20 cellular contexts compared by ENCODE assay signal in the genomic region with DNA sequence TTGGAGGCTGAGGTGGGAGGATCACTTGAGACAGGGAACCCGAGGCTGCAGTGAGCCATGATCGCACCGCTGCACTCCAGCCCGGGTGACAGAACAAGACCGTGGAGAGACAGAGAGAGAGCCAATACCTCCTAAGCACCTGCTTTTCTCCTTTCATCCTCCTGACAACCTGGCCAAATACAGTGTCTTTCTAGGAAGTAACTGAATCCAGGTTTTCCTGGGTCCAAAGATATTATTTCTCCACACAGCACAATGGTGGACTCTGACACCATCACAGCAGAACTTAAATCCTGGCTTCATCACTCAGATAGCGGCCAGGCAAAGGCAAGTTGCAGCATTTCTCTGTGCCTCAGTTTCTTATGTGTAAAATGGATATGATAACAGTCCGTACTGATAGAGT. TPM values are rescaled to one million over a fixed set of nuclear protein-coding genes. Genes with fewer than 3 reads are reported as not detected.
DNase-seq lines count a peak whose midpoint lies in the region; ATAC-seq and TF ChIP-seq lines count a peak whose summit lies in the region.
"Had no signal": no experiment of that assay in that cellular context is flagged by ENCODE, and none has a peak within 500 bp of the region (broad histone marks: within the 10 kb centered on the region; RNA-seq: fewer than 3 reads in every experiment).

No MANE protein-coding gene starts in this region.

- intact Hi-C loops in natural killer cell (cut with micrococcal nuclease), result no loop called here
- intact Hi-C loops in right lobe of liver (cut with DNase I), result no loop called here
- intact Hi-C loops in spleen (cut with DNase I; ENCODE audit: low total_unique reads), result no loop called here

- H3K9me3 ChIP-seq in right lobe of liver (no peaks in the 10 kb centered on the region), spleen (peaks cover 0 to 8% (median 0%) of the 10 kb centered on the region in 8 donors)
- H3K9me3 ChIP-seq: neutrophil had no signal

- no peak overlapping the region for H3K27ac Mint-ChIP-seq in natural killer cell treated with Interleukin-12 subunit alpha and Interleukin-12 subunit beta and Interleukin-15 and Interleukin-18, amount 100 ng/mL, for 72 hours
- H3K27ac Mint-ChIP-seq in natural killer cell, result no peak overlapping the region
- H3K27ac Mint-ChIP-seq in effector memory CD8-positive, alpha-beta T cell, result no peak overlapping the region

- no peak overlapping the region for H3K4me3 Mint-ChIP-seq in natural killer cell treated with Interleukin-12 subunit alpha and Interleukin-12 subunit beta and Interleukin-15 and Interleukin-18, amount 100 ng/mL, for 72 hours
- H3K4me3 Mint-ChIP-seq in natural killer cell, result no peak overlapping the region
- no peak overlapping the region for H3K4me3 Mint-ChIP-seq in effector memory CD8-positive, alpha-beta T cell

- ATAC-seq in natural killer cell treated with Interleukin-12 subunit alpha and Interleukin-12 subunit beta and Interleukin-15 and Interleukin-18, amount 100 ng/mL, for 72 hours, result no peak
- ATAC-seq in natural killer cell, result no peak
- ATAC-seq in right lobe of liver, result no peak
- ATAC-seq in effector memory CD8-positive, alpha-beta T cell (replicated peaks), result no peak
- no peak for ATAC-seq in HG03196 (IDR thresholded peaks at IDR 0.05; ENCODE audit: unreplicated experiment)
- ATAC-seq: K562 had no signal

- H3K4me1 Mint-ChIP-seq in natural killer cell treated with Interleukin-12 subunit alpha and Interleukin-12 subunit beta and Interleukin-15 and Interleukin-18, amount 100 ng/mL, for 72 hours (ENCODE audit: low read depth in 2 of 2), result peaks cover 6 to 13% of the 10 kb centered on the region in 2 donors
- H3K4me1 Mint-ChIP-seq in natural killer cell, result peaks cover 6 to 13% of the 10 kb centered on the region in 2 donors
- H3K4me1 Mint-ChIP-seq in effector memory CD8-positive, alpha-beta T cell (ENCODE audit: low read depth in 2 of 2), result peaks cover 4 to 16% of the 10 kb centered on the region in 2 donors

- no peak for TF ChIP-seq CTCF in natural killer cell (IDR thresholded peaks at IDR 0.05)
- no peak for TF ChIP-seq CTCF in right lobe of liver (IDR thresholded peaks at IDR 0.05)
- no peak for TF ChIP-seq CTCF in spleen (IDR thresholded peaks at IDR 0.05 in 8 of 11, conservative IDR thresholded peaks at IDR 0.05 in 3 of 11)
- TF ChIP-seq CTCF in GM10266 (IDR thresholded peaks at IDR 0.05; ENCODE audit: control insufficient read depth, insufficient read depth, low read depth, missing control alignments), result no peak

- H3K36me3 Mint-ChIP-seq in natural killer cell treated with Interleukin-12 subunit alpha and Interleukin-12 subunit beta and Interleukin-15 and Interleukin-18, amount 100 ng/mL, for 72 hours, result peaks cover 5% of the 10 kb centered on the region
- peaks cover 6% of the 10 kb centered on the region for H3K36me3 Mint-ChIP-seq in natural killer cell
- H3K36me3 Mint-ChIP-seq in effector memory CD8-positive, alpha-beta T cell (ENCODE audit: insufficient read depth), result peaks cover 3% of the 10 kb centered on the region

- H3K4me3 ChIP-seq in right lobe of liver, result no peak overlapping the region
- no peak overlapping the region for H3K4me3 ChIP-seq in spleen
- H3K4me3 ChIP-seq: K562 had no signal

- H3K9me3 Mint-ChIP-seq in natural killer cell treated with Interleukin-12 subunit alpha and Interleukin-12 subunit beta and Interleukin-15 and Interleukin-18, amount 100 ng/mL, for 72 hours, result no peaks in the 10 kb centered on the region
- peaks cover 0 to 2% of the 10 kb centered on the region in 2 donors for H3K9me3 Mint-ChIP-seq in natural killer cell
- peaks cover 0 to 3% of the 10 kb centered on the region in 2 donors for H3K9me3 Mint-ChIP-seq in effector memory CD8-positive, alpha-beta T cell

- H3K27me3 ChIP-seq in right lobe of liver, result no peaks in the 10 kb centered on the region
- H3K27me3 ChIP-seq in spleen (replicated peaks in 1 of 7), result no peaks in the 10 kb centered on the region

- peak; percentile 23 for DNase-seq in natural killer cell treated with Interleukin-12 subunit alpha and Interleukin-12 subunit beta and Interleukin-15 and Interleukin-18, amount 100 ng/mL, for 72 hours (ENCODE audit: low spot score)
- DNase-seq in natural killer cell, result no peak
- no peak for DNase-seq in right lobe of liver
- DNase-seq in spleen, result peak; percentile 46
- no peak for DNase-seq in T1000 (lab: John Stamatoyannopoulos, UW)
- no peak for DNase-seq in effector memory CD8-positive, alpha-beta T cell
- DNase-seq in GM10266 (ENCODE audit: extremely low spot score), result no peak
- DNase-seq: activated CD4-positive, alpha-beta T cell treated with anti-CD3 and anti-CD28 coated beads, Interleukin-2, amount 50 U/mL, for 1 hour; activated naive CD4-positive, alpha-beta T cell; DMS153; GF-D8; NCI-H2029 treated with DMSO at 0.1 percent for 48 hours; NCI-H446 treated with DMSO at 0.1 percent for 48 hours; NK-92 treated with Interleukin-12 subunit alpha and Interleukin-12 subunit beta, amount 100 ng/mL, for 24 hours; RPMI8226; stimulated activated CD4-positive, alpha-beta T cell treated with anti-CD3 and anti-CD28 coated beads, Interleukin-4, amount 100 ng/mL, for 24 hours; SW 1271 had no signal

- H3K36me3 ChIP-seq in right lobe of liver, result no peaks in the 10 kb centered on the region
- H3K36me3 ChIP-seq in spleen, result no peaks in the 10 kb centered on the region
- H3K36me3 ChIP-seq: neutrophil had no signal

- TF ChIP-seq POLR2A in right lobe of liver (IDR thresholded peaks at IDR 0.05) (no peak), spleen (IDR thresholded peaks at IDR 0.05) (no peak)

- H3K4me1 ChIP-seq in right lobe of liver (no peaks in the 10 kb centered on the region), spleen (peaks cover 0 to 40% (median 23%) of the 10 kb centered on the region in 6 donors)

- peaks cover 16% of the 10 kb centered on the region in 2 donors for H3K27me3 Mint-ChIP-seq in natural killer cell treated with Interleukin-12 subunit alpha and Interleukin-12 subunit beta and Interleukin-15 and Interleukin-18, amount 100 ng/mL, for 72 hours
- H3K27me3 Mint-ChIP-seq in natural killer cell (ENCODE audit: low read depth in 2 of 2), result peaks cover 5 to 19% of the 10 kb centered on the region in 2 donors
- peaks cover 0 to 10% of the 10 kb centered on the region in 2 donors for H3K27me3 Mint-ChIP-seq in effector memory CD8-positive, alpha-beta T cell

- 88% methylated on average over 6 of the region's 7 CpGs for WGBS in right lobe of liver (ENCODE audit: insufficient coverage, low coverage, low lambda C conversion rate, missing lambda C conversion rate)
- WGBS in spleen, 5 donors, result 90 to 98% (median 94%) methylated on average over 7 of the region's 7 CpGs

- H3K27ac ChIP-seq in right lobe of liver (peak overlapping the region; percentile 30 to 52 (median 33)), spleen (peak overlapping the region in 7 of 8 donors; percentile 35 to 70 (median 58))
- H3K27ac ChIP-seq: neutrophil had no signal

RNA-seq across cellular contexts. Expression of gene DUSP1, which starts 21.9 kb away (rescaled TPM):
- total RNA-seq in natural killer cell treated with Interleukin-12 subunit alpha and Interleukin-12 subunit beta and Interleukin-15 and Interleukin-18, amount 100 ng/mL, for 72 hours, result 10 to 100 TPM; 12.4 to 13.6 TPM
- total RNA-seq in natural killer cell, result 1,000 to 10,000 TPM; 1,579 to 2,725 (median 2,168) TPM
- 100 to 1,000 TPM; 106 to 407 (median 232) TPM for total RNA-seq in right lobe of liver
- total RNA-seq in spleen, result 100 to 1,000 TPM; 197 to 818 (median 376) TPM
- 100 to 1,000 TPM in 1 of 3 donors, 10 to 100 TPM in 2; 46.0 to 116 (median 68.9) TPM for polyA plus RNA-seq in spleen

Comparison
In these comparisons a context has a peak if more than half of its experiments do, and no peak if none do; other contexts are left out.
1. DNase-seq: peak in natural killer cell treated with Interleukin-12 subunit alpha and Interleukin-12 subunit beta and Interleukin-15 and Interleukin-18, amount 100 ng/mL, for 72 hours (single experiment) and spleen (single experiment); none in natural killer cell (single experiment), right lobe of liver (0 of 3), T1000 (single experiment), effector memory CD8-positive, alpha-beta T cell (0 of 3) and GM10266 (single experiment).
2. RNA of gene DUSP1, which starts 21.9 kb away (total RNA-seq): 1,579 to 2,725 TPM in natural killer cell, 197 to 818 TPM in spleen and 106 to 407 TPM in right lobe of liver; 12.4 to 13.6 TPM in natural killer cell treated with Interleukin-12 subunit alpha and Interleukin-12 subunit beta and Interleukin-15 and Interleukin-18, amount 100 ng/mL, for 72 hours; every median in the first group is over 4 times any median in the second.